1 cellular context compared by ENCODE assay signal in the genomic region with DNA sequence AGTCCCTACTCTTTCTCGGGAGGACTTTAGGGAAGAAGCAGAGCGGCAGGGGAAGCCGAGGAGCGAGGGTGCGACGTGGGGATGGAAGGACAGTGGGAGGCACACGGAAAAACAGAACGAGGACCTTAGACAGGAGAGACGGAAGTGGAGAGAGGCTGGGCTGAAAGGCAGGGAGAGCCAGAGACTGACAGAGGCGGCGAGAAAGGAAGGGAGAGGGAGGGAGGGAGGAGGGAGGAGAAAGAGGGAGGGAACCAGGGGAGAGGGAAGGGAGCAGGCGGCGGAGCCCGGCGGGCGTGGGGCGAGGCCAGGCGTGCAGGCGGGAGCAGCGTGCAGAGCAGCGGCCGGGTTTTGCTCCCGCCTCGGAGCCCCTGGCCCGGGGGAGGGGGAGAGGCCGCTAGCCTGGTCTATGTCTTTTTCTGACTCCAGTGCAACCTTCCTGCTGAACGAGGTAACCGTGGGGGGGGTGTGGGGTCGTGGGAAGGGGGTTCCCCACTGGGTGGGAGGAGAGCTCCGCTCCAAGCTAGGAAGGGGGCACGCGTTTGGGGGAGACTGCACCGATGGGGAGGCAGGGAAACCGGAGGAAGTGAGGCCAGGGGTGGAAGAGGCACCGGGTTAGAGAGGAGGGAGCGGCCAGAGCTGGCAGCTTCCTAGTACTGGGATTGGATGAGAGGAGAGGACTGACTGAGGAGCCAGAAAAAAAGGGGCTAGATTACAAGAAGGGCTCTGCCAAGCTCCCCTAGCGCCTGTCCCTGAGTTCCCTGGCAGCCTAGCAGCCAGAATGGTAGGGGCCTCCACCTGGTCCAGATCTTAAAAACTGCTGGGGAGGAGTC.
TF ChIP-seq lines count a peak whose summit lies in the region.

No MANE protein-coding gene starts in this region.

TF ChIP-seq in HEK293, 187 proteins besides CTCF, POLR2A, EP300 and RAD21 (continued from another document and continues in another):
- TF ChIP-seq ZNF202 (tag by site-specific recombination; IDR thresholded peaks at IDR 0.05; ENCODE audit: borderline replicate concordance) (no peak), ZNF350 (tag by site-specific recombination; IDR thresholded peaks at IDR 0.05) (no peak), FEZF1 (tag by site-specific recombination; IDR thresholded peaks at IDR 0.05) (no peak), ZSCAN30 (tag by site-specific recombination; IDR thresholded peaks at IDR 0.05) (peak; percentile 44; the same call in 1 of the 2 replicates), ZNF707 (tag by site-specific recombination; IDR thresholded peaks at IDR 0.05) (no peak), ZNF155 (tag by site-specific recombination; IDR thresholded peaks at IDR 0.05) (no peak), ZNF776 (tag by site-specific recombination; IDR thresholded peaks at IDR 0.05; ENCODE audit: borderline replicate concordance) (no peak), ZFP41 (tag by site-specific recombination; IDR thresholded peaks at IDR 0.05; ENCODE audit: borderline replicate concordance) (no peak), GLIS1 (tag by site-specific recombination; IDR thresholded peaks at IDR 0.05) (no peak; the same call in 1 of the 2 replicates), SP7 (tag by site-specific recombination; IDR thresholded peaks at IDR 0.05) (peak; percentile 82; the same call in 1 of the 2 replicates), ZNF529 (tag by site-specific recombination; IDR thresholded peaks at IDR 0.05; ENCODE audit: insufficient replicate concordance) (no peak), ZNF404 (tag by site-specific recombination; IDR thresholded peaks at IDR 0.05) (no peak), ZBTB21 (tag by site-specific recombination; IDR thresholded peaks at IDR 0.05) (no peak), ZNF426 (tag by site-specific recombination; IDR thresholded peaks at IDR 0.05) (no peak), GLIS2 (tag by site-specific recombination; IDR thresholded peaks at IDR 0.05) (peak; percentile 50; the same call in 1 of the 2 replicates), SP2 (tag by site-specific recombination; IDR thresholded peaks at IDR 0.05) (peak; percentile 99), GLI2 (tag by site-specific recombination; IDR thresholded peaks at IDR 0.05; ENCODE audit: borderline replicate concordance, low read depth) (no peak), ZNF747 (tag by site-specific recombination; IDR thresholded peaks at IDR 0.05) (no peak), ZNF112 (tag by site-specific recombination; IDR thresholded peaks at IDR 0.05) (no peak), TRIM28 (IDR thresholded peaks at IDR 0.05; ENCODE audit: borderline replicate concordance, low read length) (no peak), ZNF174 (tag by site-specific recombination; IDR thresholded peaks at IDR 0.05) (no peak), ZNF629 (tag by site-specific recombination; IDR thresholded peaks at IDR 0.05) (peak; percentile 59; the same call in 1 of the 2 replicates), ZNF157 (tag by site-specific recombination; IDR thresholded peaks at IDR 0.05) (no peak), SALL2 (tag by site-specific recombination; IDR thresholded peaks at IDR 0.05; ENCODE audit: borderline replicate concordance) (no peak), YY1 (tag by site-specific recombination; IDR thresholded peaks at IDR 0.05) (no peak), ZNF514 (tag by site-specific recombination; IDR thresholded peaks at IDR 0.05) (no peak), ZNF558 (tag by site-specific recombination; IDR thresholded peaks at IDR 0.05) (no peak), ZNF391 (tag by site-specific recombination; IDR thresholded peaks at IDR 0.05; ENCODE audit: borderline replicate concordance, low read depth) (0 out of 2 replicates have a peak, but pooled peaks have one; percentile 25), ZNF324 (tag by site-specific recombination; IDR thresholded peaks at IDR 0.05) (no peak)
- TF ChIP-seq, protein P1, sequence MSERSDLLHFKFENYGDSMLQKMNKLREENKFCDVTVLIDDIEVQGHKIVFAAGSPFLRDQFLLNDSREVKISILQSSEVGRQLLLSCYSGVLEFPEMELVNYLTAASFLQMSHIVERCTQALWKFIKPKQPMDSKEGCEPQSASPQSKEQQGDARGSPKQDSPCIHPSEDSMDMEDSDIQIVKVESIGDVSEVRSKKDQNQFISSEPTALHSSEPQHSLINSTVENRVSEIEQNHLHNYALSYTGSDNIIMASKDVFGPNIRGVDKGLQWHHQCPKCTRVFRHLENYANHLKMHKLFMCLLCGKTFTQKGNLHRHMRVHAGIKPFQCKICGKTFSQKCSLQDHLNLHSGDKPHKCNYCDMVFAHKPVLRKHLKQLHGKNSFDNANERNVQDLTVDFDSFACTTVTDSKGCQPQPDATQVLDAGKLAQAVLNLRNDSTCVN (tag by site-specific recombination; optimal IDR thresholded peaks at IDR 0.05): peak; percentile 39
- TF ChIP-seq, protein P2, sequence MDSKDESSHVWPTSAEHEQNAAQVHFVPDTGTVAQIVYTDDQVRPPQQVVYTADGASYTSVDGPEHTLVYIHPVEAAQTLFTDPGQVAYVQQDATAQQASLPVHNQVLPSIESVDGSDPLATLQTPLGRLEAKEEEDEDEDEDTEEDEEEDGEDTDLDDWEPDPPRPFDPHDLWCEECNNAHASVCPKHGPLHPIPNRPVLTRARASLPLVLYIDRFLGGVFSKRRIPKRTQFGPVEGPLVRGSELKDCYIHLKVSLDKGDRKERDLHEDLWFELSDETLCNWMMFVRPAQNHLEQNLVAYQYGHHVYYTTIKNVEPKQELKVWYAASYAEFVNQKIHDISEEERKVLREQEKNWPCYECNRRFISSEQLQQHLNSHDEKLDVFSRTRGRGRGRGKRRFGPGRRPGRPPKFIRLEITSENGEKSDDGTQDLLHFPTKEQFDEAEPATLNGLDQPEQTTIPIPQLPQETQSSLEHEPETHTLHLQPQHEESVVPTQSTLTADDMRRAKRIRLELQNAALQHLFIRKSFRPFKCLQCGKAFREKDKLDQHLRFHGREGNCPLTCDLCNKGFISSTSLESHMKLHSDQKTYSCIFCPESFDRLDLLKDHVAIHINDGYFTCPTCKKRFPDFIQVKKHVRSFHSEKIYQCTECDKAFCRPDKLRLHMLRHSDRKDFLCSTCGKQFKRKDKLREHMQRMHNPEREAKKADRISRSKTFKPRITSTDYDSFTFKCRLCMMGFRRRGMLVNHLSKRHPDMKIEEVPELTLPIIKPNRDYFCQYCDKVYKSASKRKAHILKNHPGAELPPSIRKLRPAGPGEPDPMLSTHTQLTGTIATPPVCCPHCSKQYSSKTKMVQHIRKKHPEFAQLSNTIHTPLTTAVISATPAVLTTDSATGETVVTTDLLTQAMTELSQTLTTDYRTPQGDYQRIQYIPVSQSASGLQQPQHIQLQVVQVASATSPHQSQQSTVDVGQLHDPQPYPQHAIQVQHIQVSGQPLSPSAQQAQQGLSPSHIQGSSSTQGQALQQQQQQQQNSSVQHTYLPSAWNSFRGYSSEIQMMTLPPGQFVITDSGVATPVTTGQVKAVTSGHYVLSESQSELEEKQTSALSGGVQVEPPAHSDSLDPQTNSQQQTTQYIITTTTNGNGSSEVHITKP (tag by site-specific recombination; IDR thresholded peaks at IDR 0.05): peak; percentile 52
- TF ChIP-seq, protein P3, sequence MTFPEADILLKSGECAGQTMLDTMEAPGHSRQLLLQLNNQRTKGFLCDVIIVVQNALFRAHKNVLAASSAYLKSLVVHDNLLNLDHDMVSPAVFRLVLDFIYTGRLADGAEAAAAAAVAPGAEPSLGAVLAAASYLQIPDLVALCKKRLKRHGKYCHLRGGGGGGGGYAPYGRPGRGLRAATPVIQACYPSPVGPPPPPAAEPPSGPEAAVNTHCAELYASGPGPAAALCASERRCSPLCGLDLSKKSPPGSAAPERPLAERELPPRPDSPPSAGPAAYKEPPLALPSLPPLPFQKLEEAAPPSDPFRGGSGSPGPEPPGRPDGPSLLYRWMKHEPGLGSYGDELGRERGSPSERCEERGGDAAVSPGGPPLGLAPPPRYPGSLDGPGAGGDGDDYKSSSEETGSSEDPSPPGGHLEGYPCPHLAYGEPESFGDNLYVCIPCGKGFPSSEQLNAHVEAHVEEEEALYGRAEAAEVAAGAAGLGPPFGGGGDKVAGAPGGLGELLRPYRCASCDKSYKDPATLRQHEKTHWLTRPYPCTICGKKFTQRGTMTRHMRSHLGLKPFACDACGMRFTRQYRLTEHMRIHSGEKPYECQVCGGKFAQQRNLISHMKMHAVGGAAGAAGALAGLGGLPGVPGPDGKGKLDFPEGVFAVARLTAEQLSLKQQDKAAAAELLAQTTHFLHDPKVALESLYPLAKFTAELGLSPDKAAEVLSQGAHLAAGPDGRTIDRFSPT (tag by site-specific recombination; IDR thresholded peaks at IDR 0.05): peak; percentile 62; the same call in 1 of the 2 replicates
- TF ChIP-seq, protein P4, sequence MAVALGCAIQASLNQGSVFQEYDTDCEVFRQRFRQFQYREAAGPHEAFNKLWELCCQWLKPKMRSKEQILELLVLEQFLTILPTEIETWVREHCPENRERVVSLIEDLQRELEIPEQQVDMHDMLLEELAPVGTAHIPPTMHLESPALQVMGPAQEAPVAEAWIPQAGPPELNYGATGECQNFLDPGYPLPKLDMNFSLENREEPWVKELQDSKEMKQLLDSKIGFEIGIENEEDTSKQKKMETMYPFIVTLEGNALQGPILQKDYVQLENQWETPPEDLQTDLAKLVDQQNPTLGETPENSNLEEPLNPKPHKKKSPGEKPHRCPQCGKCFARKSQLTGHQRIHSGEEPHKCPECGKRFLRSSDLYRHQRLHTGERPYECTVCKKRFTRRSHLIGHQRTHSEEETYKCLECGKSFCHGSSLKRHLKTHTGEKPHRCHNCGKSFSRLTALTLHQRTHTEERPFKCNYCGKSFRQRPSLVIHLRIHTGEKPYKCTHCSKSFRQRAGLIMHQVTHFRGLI (tag by site-specific recombination; IDR thresholded peaks at IDR 0.05): no peak
- TF ChIP-seq, protein P5, sequence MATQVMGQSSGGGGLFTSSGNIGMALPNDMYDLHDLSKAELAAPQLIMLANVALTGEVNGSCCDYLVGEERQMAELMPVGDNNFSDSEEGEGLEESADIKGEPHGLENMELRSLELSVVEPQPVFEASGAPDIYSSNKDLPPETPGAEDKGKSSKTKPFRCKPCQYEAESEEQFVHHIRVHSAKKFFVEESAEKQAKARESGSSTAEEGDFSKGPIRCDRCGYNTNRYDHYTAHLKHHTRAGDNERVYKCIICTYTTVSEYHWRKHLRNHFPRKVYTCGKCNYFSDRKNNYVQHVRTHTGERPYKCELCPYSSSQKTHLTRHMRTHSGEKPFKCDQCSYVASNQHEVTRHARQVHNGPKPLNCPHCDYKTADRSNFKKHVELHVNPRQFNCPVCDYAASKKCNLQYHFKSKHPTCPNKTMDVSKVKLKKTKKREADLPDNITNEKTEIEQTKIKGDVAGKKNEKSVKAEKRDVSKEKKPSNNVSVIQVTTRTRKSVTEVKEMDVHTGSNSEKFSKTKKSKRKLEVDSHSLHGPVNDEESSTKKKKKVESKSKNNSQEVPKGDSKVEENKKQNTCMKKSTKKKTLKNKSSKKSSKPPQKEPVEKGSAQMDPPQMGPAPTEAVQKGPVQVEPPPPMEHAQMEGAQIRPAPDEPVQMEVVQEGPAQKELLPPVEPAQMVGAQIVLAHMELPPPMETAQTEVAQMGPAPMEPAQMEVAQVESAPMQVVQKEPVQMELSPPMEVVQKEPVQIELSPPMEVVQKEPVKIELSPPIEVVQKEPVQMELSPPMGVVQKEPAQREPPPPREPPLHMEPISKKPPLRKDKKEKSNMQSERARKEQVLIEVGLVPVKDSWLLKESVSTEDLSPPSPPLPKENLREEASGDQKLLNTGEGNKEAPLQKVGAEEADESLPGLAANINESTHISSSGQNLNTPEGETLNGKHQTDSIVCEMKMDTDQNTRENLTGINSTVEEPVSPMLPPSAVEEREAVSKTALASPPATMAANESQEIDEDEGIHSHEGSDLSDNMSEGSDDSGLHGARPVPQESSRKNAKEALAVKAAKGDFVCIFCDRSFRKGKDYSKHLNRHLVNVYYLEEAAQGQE (tag by site-specific recombination; IDR thresholded peaks at IDR 0.05): no peak
- TF ChIP-seq, protein P6, sequence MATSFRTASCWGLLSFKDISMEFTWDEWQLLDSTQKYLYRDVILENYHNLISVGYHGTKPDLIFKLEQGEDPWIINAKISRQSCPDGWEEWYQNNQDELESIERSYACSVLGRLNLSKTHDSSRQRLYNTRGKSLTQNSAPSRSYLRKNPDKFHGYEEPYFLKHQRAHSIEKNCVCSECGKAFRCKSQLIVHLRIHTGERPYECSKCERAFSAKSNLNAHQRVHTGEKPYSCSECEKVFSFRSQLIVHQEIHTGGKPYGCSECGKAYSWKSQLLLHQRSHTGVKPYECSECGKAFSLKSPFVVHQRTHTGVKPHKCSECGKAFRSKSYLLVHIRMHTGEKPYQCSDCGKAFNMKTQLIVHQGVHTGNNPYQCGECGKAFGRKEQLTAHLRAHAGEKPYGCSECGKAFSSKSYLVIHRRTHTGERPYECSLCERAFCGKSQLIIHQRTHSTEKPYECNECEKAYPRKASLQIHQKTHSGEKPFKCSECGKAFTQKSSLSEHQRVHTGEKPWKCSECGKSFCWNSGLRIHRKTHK (tag by site-specific recombination; IDR thresholded peaks at IDR 0.05): no peak
- TF ChIP-seq, protein P7, sequence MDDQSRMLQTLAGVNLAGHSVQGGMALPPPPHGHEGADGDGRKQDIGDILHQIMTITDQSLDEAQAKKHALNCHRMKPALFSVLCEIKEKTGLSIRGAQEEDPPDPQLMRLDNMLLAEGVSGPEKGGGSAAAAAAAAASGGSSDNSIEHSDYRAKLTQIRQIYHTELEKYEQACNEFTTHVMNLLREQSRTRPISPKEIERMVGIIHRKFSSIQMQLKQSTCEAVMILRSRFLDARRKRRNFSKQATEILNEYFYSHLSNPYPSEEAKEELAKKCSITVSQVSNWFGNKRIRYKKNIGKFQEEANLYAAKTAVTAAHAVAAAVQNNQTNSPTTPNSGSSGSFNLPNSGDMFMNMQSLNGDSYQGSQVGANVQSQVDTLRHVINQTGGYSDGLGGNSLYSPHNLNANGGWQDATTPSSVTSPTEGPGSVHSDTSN (CRISPR knock-in tag; IDR thresholded peaks at IDR 0.05): no peak
- TF ChIP-seq, protein P8, sequence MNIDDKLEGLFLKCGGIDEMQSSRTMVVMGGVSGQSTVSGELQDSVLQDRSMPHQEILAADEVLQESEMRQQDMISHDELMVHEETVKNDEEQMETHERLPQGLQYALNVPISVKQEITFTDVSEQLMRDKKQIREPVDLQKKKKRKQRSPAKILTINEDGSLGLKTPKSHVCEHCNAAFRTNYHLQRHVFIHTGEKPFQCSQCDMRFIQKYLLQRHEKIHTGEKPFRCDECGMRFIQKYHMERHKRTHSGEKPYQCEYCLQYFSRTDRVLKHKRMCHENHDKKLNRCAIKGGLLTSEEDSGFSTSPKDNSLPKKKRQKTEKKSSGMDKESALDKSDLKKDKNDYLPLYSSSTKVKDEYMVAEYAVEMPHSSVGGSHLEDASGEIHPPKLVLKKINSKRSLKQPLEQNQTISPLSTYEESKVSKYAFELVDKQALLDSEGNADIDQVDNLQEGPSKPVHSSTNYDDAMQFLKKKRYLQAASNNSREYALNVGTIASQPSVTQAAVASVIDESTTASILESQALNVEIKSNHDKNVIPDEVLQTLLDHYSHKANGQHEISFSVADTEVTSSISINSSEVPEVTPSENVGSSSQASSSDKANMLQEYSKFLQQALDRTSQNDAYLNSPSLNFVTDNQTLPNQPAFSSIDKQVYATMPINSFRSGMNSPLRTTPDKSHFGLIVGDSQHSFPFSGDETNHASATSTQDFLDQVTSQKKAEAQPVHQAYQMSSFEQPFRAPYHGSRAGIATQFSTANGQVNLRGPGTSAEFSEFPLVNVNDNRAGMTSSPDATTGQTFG (tag by site-specific recombination; IDR thresholded peaks at IDR 0.05; ENCODE audit: borderline replicate concordance): no peak
- TF ChIP-seq, protein P9, sequence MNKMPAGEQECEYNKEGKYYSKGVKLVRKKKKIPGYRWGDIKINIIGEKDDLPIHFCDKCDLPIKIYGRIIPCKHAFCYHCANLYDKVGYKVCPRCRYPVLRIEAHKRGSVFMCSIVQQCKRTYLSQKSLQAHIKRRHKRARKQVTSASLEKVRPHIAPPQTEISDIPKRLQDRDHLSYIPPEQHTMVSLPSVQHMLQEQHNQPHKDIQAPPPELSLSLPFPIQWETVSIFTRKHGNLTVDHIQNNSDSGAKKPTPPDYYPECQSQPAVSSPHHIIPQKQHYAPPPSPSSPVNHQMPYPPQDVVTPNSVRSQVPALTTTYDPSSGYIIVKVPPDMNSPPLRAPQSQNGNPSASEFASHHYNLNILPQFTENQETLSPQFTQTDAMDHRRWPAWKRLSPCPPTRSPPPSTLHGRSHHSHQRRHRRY (tag by site-specific recombination; IDR thresholded peaks at IDR 0.05): no peak
